Comparison of ENCODE assay signal across 25 cellular contexts in genomic region chr6:32252326-32253009, GRCh38. TPM values are rescaled to one million over a fixed set of nuclear protein-coding genes. Genes with fewer than 3 reads are reported as not detected.
DNase-seq lines count a peak whose midpoint lies in the region; ATAC-seq, FAIRE-seq and TF ChIP-seq lines count a peak whose summit lies in the region.
"Had no signal": no experiment of that assay in that cellular context is flagged by ENCODE, and none has a peak within 500 bp of the region (broad histone marks: within the 10 kb centered on the region; RNA-seq: fewer than 3 reads in every experiment).

No MANE protein-coding gene starts in this region.

- peaks cover 8% of the 10 kb centered on the region for H3K4me1 ChIP-seq in Panc1 (ENCODE audit: control insufficient read depth, insufficient read depth, low read length)
- peaks cover 27% of the 10 kb centered on the region for H3K4me1 ChIP-seq in endothelial cell of umbilical vein (ENCODE audit: control insufficient read depth, extremely low read depth, insufficient read depth, low read length)
- H3K4me1 ChIP-seq: BLaER1, parathyroid adenoma had no signal

- CTCF ChIA-PET in CD4-positive, alpha-beta T cell (lab: Charles Lee) = no interaction called here
- CTCF ChIA-PET in Panc1 (lab: Charles Lee) = no interaction called here
- CTCF ChIA-PET in endothelial cell of umbilical vein (lab: Charles Lee) = no interaction called here

- dilution Hi-C loops in endothelial cell of umbilical vein (cut with MboI; ENCODE audit: extremely low pct_ligation_motif_present, low sequenced_read_pairs) = loop anchor here (25.0 kb wide), 1 partner anchor 160 kb away; the partner anchor contains the start of gene BTNL2

- POLR2A ChIA-PET in CD4-positive, alpha-beta T cell (lab: Charles Lee) = no interaction called here
- POLR2A ChIA-PET in Panc1 (lab: Charles Lee) = no interaction called here
- POLR2A ChIA-PET in endothelial cell of umbilical vein (lab: Charles Lee) = no interaction called here

- no peaks in the 10 kb centered on the region for H3K9me3 Mint-ChIP-seq in CD4-positive, alpha-beta T cell
- H3K9me3 Mint-ChIP-seq: activated T-cell treated with anti-CD3 and anti-CD28 coated beads, Interleukin-2, amount 50 U/mL, for 4 hours; dendritic cell treated with granulocyte-macrophage colony-stimulating factor and Interleukin-4, amounts not matched to agents 40 ng/mL and 50 ng/mL, for 4 days had no signal

- H2AFZ ChIP-seq in endothelial cell of umbilical vein (ENCODE audit: low read depth, low read length) = peak overlapping the region; percentile 39
- H2AFZ ChIP-seq: parathyroid adenoma, PC-9 had no signal

- intact Hi-C loops in CD4-positive, alpha-beta T cell (cut with DNase I, micrococcal nuclease) = loop anchor here in 1 of 2 experiments (10.0 kb wide), 1 partner anchor 542 kb away; no protein-coding TSS in a partner anchor
- intact Hi-C loops in Panc1 (cut with micrococcal nuclease; ENCODE audit: unreplicated experiment) (no loop called here), endothelial cell of umbilical vein (cut with micrococcal nuclease) (no loop called here)

- no peaks in the 10 kb centered on the region for H3K36me3 Mint-ChIP-seq in CD4-positive, alpha-beta T cell (ENCODE audit: low read depth)

- H3K9me1 ChIP-seq in endothelial cell of umbilical vein (replicated peaks; ENCODE audit: control insufficient read depth, extremely low read depth, insufficient read depth, low read length) = no peaks in the 10 kb centered on the region

- no peak overlapping the region for H3K4me3 ChIP-seq in Panc1 (ENCODE audit: low read depth in 2 of 2, low read length in 2 of 2)
- H3K4me3 ChIP-seq in endothelial cell of umbilical vein (replicated peaks in 1 of 3; ENCODE audit: insufficient read depth in 1 of 3, low read depth in 1 of 3, low read length in 3 of 3) = no peak overlapping the region
- H3K4me3 ChIP-seq: BLaER1, esophagus squamous epithelium, HAP-1, heart left ventricle, PC-9 had no signal

- in situ Hi-C loops in Panc1 (cut with HindIII; ENCODE audit: low pct_unique_long_range_greater_than_20kb, low sequenced_read_pairs) = no loop called here

- H3K36me3 ChIP-seq in Panc1 (ENCODE audit: control insufficient read depth, insufficient read depth, low read length) = no peaks in the 10 kb centered on the region
- no peaks in the 10 kb centered on the region for H3K36me3 ChIP-seq in endothelial cell of umbilical vein (ENCODE audit: control insufficient read depth in 2 of 2, extremely low read depth in 1 of 2, insufficient read depth in 2 of 2, low read length in 2 of 2)
- H3K36me3 ChIP-seq: BLaER1, esophagus squamous epithelium, HAP-1, heart left ventricle had no signal

- no peak overlapping the region for H3K9ac ChIP-seq in endothelial cell of umbilical vein (replicated peaks; ENCODE audit: extremely low read depth, insufficient read depth, low read length)
- H3K9ac ChIP-seq: BLaER1, parathyroid adenoma had no signal

- H4K20me1 ChIP-seq in endothelial cell of umbilical vein (replicated peaks; ENCODE audit: control insufficient read depth, extremely low read depth, insufficient read depth, low read length) = no peaks in the 10 kb centered on the region
- H4K20me1 ChIP-seq: BLaER1 had no signal

- no peak overlapping the region for H3K4me3 Mint-ChIP-seq in CD4-positive, alpha-beta T cell
- H3K4me3 Mint-ChIP-seq: activated T-cell treated with anti-CD3 and anti-CD28 coated beads, Interleukin-2, amount 50 U/mL, for 4 hours; dendritic cell treated with granulocyte-macrophage colony-stimulating factor and Interleukin-4, amounts not matched to agents 40 ng/mL and 50 ng/mL, for 4 days had no signal

- no peak for TF ChIP-seq POLR2A in GM12891 (IDR thresholded peaks at IDR 0.05; ENCODE audit: low read depth, low read length)
- no peak for TF ChIP-seq POLR2A in endothelial cell of umbilical vein (IDR thresholded peaks at IDR 0.05; ENCODE audit: low read depth, low read length)

- H3K9me3 ChIP-seq in CD4-positive, alpha-beta T cell (ENCODE audit: control insufficient read depth, low read length) = no peaks in the 10 kb centered on the region
- no peaks in the 10 kb centered on the region for H3K9me3 ChIP-seq in Panc1 (ENCODE audit: control insufficient read depth, insufficient read depth, low read depth, low read length)
- H3K9me3 ChIP-seq in endothelial cell of umbilical vein (replicated peaks; ENCODE audit: control insufficient read depth, insufficient read depth, low read length) = no peaks in the 10 kb centered on the region

- H3K4me2 ChIP-seq in endothelial cell of umbilical vein (ENCODE audit: insufficient read depth, low read length) = peak overlapping the region; percentile 21
- H3K4me2 ChIP-seq: BLaER1, PC-9 had no signal

- DNase-seq in CD4-positive, alpha-beta T cell = no peak
- DNase-seq in GM12891 (ENCODE audit: insufficient read length, low spot score) = no peak
- DNase-seq in Panc1 (ENCODE audit: low read depth, low spot score) = no peak
- no peak for DNase-seq in endothelial cell of umbilical vein (ENCODE audit: low read depth, low spot score)
- DNase-seq in HUDEP-2 (lab: John Stamatoyannopoulos, UW; ENCODE audit: unreplicated experiment in 76 of 76) = no peak
- DNase-seq in iPS-NIHi11 (ENCODE audit: low spot score) = no peak
- no peak for DNase-seq in SIG-M5 (lab: John Stamatoyannopoulos, UW)
- DNase-seq in NCI-H510A (lab: John Stamatoyannopoulos, UW) = no peak
- DNase-seq: activated CD4-positive, CD25-positive, alpha-beta regulatory T cell treated with anti-CD3 and anti-CD28 coated beads, Interleukin-2, amount 50 U/mL, for 72 hours; activated T-cell treated with anti-CD3 and anti-CD28 coated beads, Interleukin-2, amount 50 U/mL, for 4 hours; DMS79; esophagus squamous epithelium; heart left ventricle; Kasumi-1; kidney; NCI-H1694; NCI-H510A treated with DMSO at 0.1 percent for 48 hours; PC-9; substantia nigra; T-helper 1 cell had no signal

- ATAC-seq in CD4-positive, alpha-beta T cell (ENCODE audit: poor library complexity) = peak; percentile 43
- no peak for ATAC-seq in Panc1
- ATAC-seq: heart left ventricle had no signal

- H3K27me3 ChIP-seq in CD4-positive, alpha-beta T cell (ENCODE audit: control insufficient read depth, insufficient read depth, low read length) = no peaks in the 10 kb centered on the region
- no peaks in the 10 kb centered on the region for H3K27me3 ChIP-seq in Panc1 (ENCODE audit: control insufficient read depth, insufficient read depth, low read length)
- no peaks in the 10 kb centered on the region for H3K27me3 ChIP-seq in endothelial cell of umbilical vein (ENCODE audit: control insufficient read depth in 2 of 2, insufficient read depth in 2 of 2, low read length in 2 of 2)
- H3K27me3 ChIP-seq: esophagus squamous epithelium had no signal

- TF ChIP-seq CTCF in CD4-positive, alpha-beta T cell (IDR thresholded peaks at IDR 0.05) = no peak
- TF ChIP-seq CTCF in Panc1 (IDR thresholded peaks at IDR 0.05) (no peak), endothelial cell of umbilical vein (IDR thresholded peaks at IDR 0.05; ENCODE audit: extremely low read depth in 1 of 2, insufficient read depth in 1 of 2, low read depth in 1 of 2, low read length in 2 of 2) (no peak)

- H3K4me1 Mint-ChIP-seq in CD4-positive, alpha-beta T cell (ENCODE audit: low read depth) = peaks cover 27% of the 10 kb centered on the region

- BruUV-seq in Panc1 (replicated peaks; lab: Mats Ljungman, UMichigan) = no TSS peak
- no TSS peak for BruUV-seq in endothelial cell of umbilical vein (replicated peaks; lab: Mats Ljungman, UMichigan)

- no peaks in the 10 kb centered on the region for H3K79me2 ChIP-seq in endothelial cell of umbilical vein (ENCODE audit: control insufficient read depth, insufficient read depth, low read length)
- H3K79me2 ChIP-seq: parathyroid adenoma had no signal

- no peaks in the 10 kb centered on the region for H3K27me3 Mint-ChIP-seq in CD4-positive, alpha-beta T cell

- H3K27ac ChIP-seq in CD4-positive, alpha-beta T cell (ENCODE audit: low read depth, low read length) = no peak overlapping the region
- H3K27ac ChIP-seq in Panc1 (ENCODE audit: low read length) (0 out of 2 replicates have a peak overlapping the region, but pooled peaks have one; percentile 17), endothelial cell of umbilical vein (ENCODE audit: insufficient read depth, low read depth, low read length) (no peak overlapping the region)
- H3K27ac ChIP-seq: BLaER1, esophagus squamous epithelium, parathyroid adenoma, PC-9 had no signal

- peak overlapping the region; percentile 50 for H3K27ac Mint-ChIP-seq in CD4-positive, alpha-beta T cell
- H3K27ac Mint-ChIP-seq: dendritic cell treated with granulocyte-macrophage colony-stimulating factor and Interleukin-4, amounts not matched to agents 40 ng/mL and 50 ng/mL, for 4 days had no signal

- FAIRE-seq in GM12891 (lab: Jason Lieb, UNC) = peak; percentile 84
- FAIRE-seq in endothelial cell of umbilical vein (lab: Jason Lieb, UNC) = peak; percentile 64
- FAIRE-seq: astrocyte, kidney had no signal

TF ChIP-seq in GM12891, 5 proteins besides CTCF, POLR2A, EP300 and RAD21:
- TF ChIP-seq SPI1 (IDR thresholded peaks at IDR 0.05; ENCODE audit: low read depth, low read length) (peak; percentile 92), PAX5 (IDR thresholded peaks at IDR 0.05; ENCODE audit: insufficient read depth, low read length, severe bottlenecking) (no peak)

TF ChIP-seq in endothelial cell of umbilical vein, 7 proteins besides CTCF, POLR2A, EP300 and RAD21 (continues in another document):
- TF ChIP-seq EZH2 (IDR thresholded peaks at IDR 0.05; ENCODE audit: borderline replicate concordance, low read depth, low read length, severe bottlenecking) = no peak
- no peak for TF ChIP-seq MYC (IDR thresholded peaks at IDR 0.05; ENCODE audit: low read depth, low read length)
- no peak for TF ChIP-seq POLR2AphosphoS5 (IDR thresholded peaks at IDR 0.05; ENCODE audit: insufficient read depth, low read depth, low read length)
- TF ChIP-seq JUN (IDR thresholded peaks at IDR 0.05; ENCODE audit: borderline replicate concordance, insufficient read depth, insufficient read length, low read depth) = no peak
- no peak for TF ChIP-seq MAX (IDR thresholded peaks at IDR 0.05; ENCODE audit: insufficient read depth, insufficient read length)

RNA-seq across cellular contexts. Expression of gene NOTCH4, which starts 28.6 kb away (rescaled TPM):
- under 1 TPM; 0.47 to 0.53 TPM for total RNA-seq in CD4-positive, alpha-beta T cell
- polyA plus RNA-seq in GM12891 (2012; ENCODE audit: low read depth, missing spikeins) = 0.80 TPM
- total RNA-seq in Panc1 (2021; ENCODE audit: unreplicated experiment) = 2.0 TPM
- polyA plus RNA-seq in Panc1 (2012; ENCODE audit: insufficient read length) = 2.0 TPM
- 114 and 120 TPM in 2 replicates for total RNA-seq in endothelial cell of umbilical vein
- 41.7 and 41.8 TPM in 2 replicates for polyA plus RNA-seq in endothelial cell of umbilical vein
- polyA plus RNA-seq in endothelial cell of umbilical vein (2011; cell fraction: cytosol; rRNA removed) = 25.2 and 31.9 TPM in 2 replicates
- polyA plus RNA-seq in endothelial cell of umbilical vein (2011; cell fraction: nucleus; rRNA removed) = 186 and 198 TPM in 2 replicates
- polyA plus RNA-seq in endothelial cell of umbilical vein (2012) = 8.5 and 10.9 TPM in 2 replicates
- 33.6 and 45.1 TPM in 2 replicates for polyA minus RNA-seq in endothelial cell of umbilical vein
- not detected for polyA minus RNA-seq in endothelial cell of umbilical vein (2011; cell fraction: cytosol; rRNA and poly(A)+ RNA removed)
- 51.9 and 66.9 TPM in 2 replicates for polyA minus RNA-seq in endothelial cell of umbilical vein (2011; cell fraction: nucleus; rRNA and poly(A)+ RNA removed)

Comparison
In these comparisons a context has a peak if more than half of its experiments do, and no peak if none do; other contexts are left out.
1. RNA of gene NOTCH4, which starts 28.6 kb away (total RNA-seq): 114 to 120 TPM in endothelial cell of umbilical vein; 2.0 TPM in Panc1 (single experiment) and 0.47 to 0.53 TPM in CD4-positive, alpha-beta T cell; every median in the first group is over 10 times any median in the second.